In genomic region chr6:110876170-110876773, GRCh38 we compare ENCODE assay signal across 8 cellular contexts. TPM values are rescaled to one million over a fixed set of nuclear protein-coding genes. Genes with fewer than 3 reads are reported as not detected.
DNase-seq lines count a peak whose midpoint lies in the region; ATAC-seq and TF ChIP-seq lines count a peak whose summit lies in the region.

No MANE protein-coding gene starts in this region.

- DNase-seq in AG04450 (ENCODE audit: low read depth, low spot score) (peak; percentile 72), NCI-H524 treated with DMSO at 0.1 percent for 48 hours (lab: John Stamatoyannopoulos, UW) (peak; percentile 58), dermis blood vessel endothelial cell (peak; percentile 91), left lung (peak; percentile 92 to 95)
- DNase-seq in activated CD4-positive, alpha-beta T cell treated with anti-CD3 and anti-CD28 coated beads, Interleukin-2, amount 50 U/mL, for 24 hours (ENCODE audit: low read depth in 1 of 2, low spot score in 1 of 2): peak; percentile 50 to 56
- peak; percentile 40 for DNase-seq in stimulated activated CD4-positive, alpha-beta T cell treated with anti-CD3 and anti-CD28 coated beads, Interleukin-2, amount 100 ng/mL, for 4 hours (ENCODE audit: low read depth)

- H3K27ac ChIP-seq in AG04450 (ENCODE audit: low read depth, low read length) (peak overlapping the region; percentile 54), left lung (peak overlapping the region; percentile 94)

- peak; percentile 23 for ATAC-seq in GM18873 (IDR thresholded peaks at IDR 0.05; ENCODE audit: low FRiP score, unreplicated experiment)
- peak; percentile 38 for ATAC-seq in HG03196 (IDR thresholded peaks at IDR 0.05; ENCODE audit: unreplicated experiment)
- peak; percentile 81 for ATAC-seq in left lung

- H3K27me3 ChIP-seq in AG04450 (ENCODE audit: control insufficient read depth, insufficient read depth, low read length) (no peaks in the 10 kb centered on the region), left lung (no peaks in the 10 kb centered on the region)

- H3K4me3 ChIP-seq in AG04450 (ENCODE audit: low read depth, low read length) (peak overlapping the region; percentile 88), left lung (peak overlapping the region; percentile 79 to 94)

- TF ChIP-seq CTCF in AG04450 (IDR thresholded peaks at IDR 0.05; ENCODE audit: low read depth, low read length): no peak
- no peak for TF ChIP-seq CTCF in left lung (IDR thresholded peaks at IDR 0.05)

- CTCF ChIA-PET in AG04450 (lab: Charles Lee): interaction anchor here (0.8 to 2.1 kb wide), 3 partner anchors 135 to 348 kb away, joined by 3 to 13 read pairs (median 3); no protein-coding TSS in a partner anchor

- peaks cover 8 to 57% of the 10 kb centered on the region in 2 donors for H3K4me1 ChIP-seq in left lung

- POLR2A ChIA-PET in AG04450 (lab: Yijun Ruan, JAX): interaction anchor here (0.5 to 5.5 kb wide), 9 partner anchors 40 to 348 kb away, joined by 3 to 142 read pairs (median 7); partner anchors contain the start of genes CDK19 and GTF3C6

- intact Hi-C loops in left lung (cut with DNase I): loop anchor here in 1 of 2 donors (10.0 kb wide), 1 partner anchor 61 kb away; the partner anchor contains the start of gene CDK19

- H3K36me3 ChIP-seq in left lung: no peaks in the 10 kb centered on the region

- H3K9me3 ChIP-seq in AG04450 (ENCODE audit: control insufficient read depth, insufficient read depth, low read length) (no peaks in the 10 kb centered on the region; the same call in 1 of the 2 replicates), left lung (no peaks in the 10 kb centered on the region)

RNA-seq across cellular contexts. Expression of gene AMD1, which starts 1.7 kb away (rescaled TPM):
- 58.0 and 84.5 TPM in 2 replicates for polyA plus RNA-seq in AG04450 (2011; rRNA removed)
- polyA minus RNA-seq in AG04450 (2011; rRNA and poly(A)+ RNA removed): 32.3 and 63.6 TPM in 2 replicates
- total RNA-seq in dermis blood vessel endothelial cell: 64.0 and 89.0 TPM in 2 replicates
- total RNA-seq in left lung: 10 to 100 TPM; 45.4 to 99.9 TPM

Comparison
In these comparisons a context has a peak if more than half of its experiments do, and no peak if none do; other contexts are left out.
1. Peak in every context shown above with its lines: DNase-seq, ATAC-seq, H3K4me3 ChIP-seq and H3K27ac ChIP-seq.
2. DNase-seq: peak in every context shown above with its lines; median percentile 94 in left lung; 91 in dermis blood vessel endothelial cell; 72 in AG04450; 58 in NCI-H524 treated with DMSO at 0.1 percent for 48 hours; 53 in activated CD4-positive, alpha-beta T cell treated with anti-CD3 and anti-CD28 coated beads, Interleukin-2, amount 50 U/mL, for 24 hours; 40 in stimulated activated CD4-positive, alpha-beta T cell treated with anti-CD3 and anti-CD28 coated beads, Interleukin-2, amount 100 ng/mL, for 4 hours.
3. ATAC-seq: peak in every context shown above with its lines; median percentile 81 in left lung; 38 in HG03196; 23 in GM18873.